22 cellular contexts compared by ENCODE assay signal in genomic region chr3:59658236-59658635, GRCh38.
DNase-seq lines count a peak whose midpoint lies in the region; ATAC-seq and TF ChIP-seq lines count a peak whose summit lies in the region.
"Had no signal": no experiment of that assay in that cellular context is flagged by ENCODE, and none has a peak within 500 bp of the region (broad histone marks: within the 10 kb centered on the region; RNA-seq: fewer than 3 reads in every experiment).

No MANE protein-coding gene starts in this region.

- peak overlapping the region; percentile 5 for H3K27ac Mint-ChIP-seq in activated CD4-positive, alpha-beta T cell treated with anti-CD3 and anti-CD28 coated beads, Interleukin-2, amount 10 ng/mL, durations not matched to agents 7 days and 5 days
- H3K27ac Mint-ChIP-seq in osteocyte (ENCODE audit: unreplicated experiment) (no peak overlapping the region), T-helper 17 cell (no peak overlapping the region)
- H3K27ac Mint-ChIP-seq: B cell; CD4-positive, CD25-positive, alpha-beta regulatory T cell; CD8-positive, alpha-beta memory T cell had no signal

- no peak overlapping the region for H3K27ac ChIP-seq in breast epithelium
- H3K27ac ChIP-seq: 22Rv1, BLaER1, C4-2B, GM23248 had no signal

- TF ChIP-seq CTCF in osteocyte (IDR thresholded peaks at IDR 0.05) (no peak), breast epithelium (IDR thresholded peaks at IDR 0.05) (no peak)

- H3K4me3 ChIP-seq in breast epithelium: no peak overlapping the region
- H3K4me3 ChIP-seq: BLaER1, GM12878, GM23248 had no signal

- H3K9me3 ChIP-seq in T-helper 17 cell (ENCODE audit: control insufficient read depth, low read length, poor library complexity, severe bottlenecking) (no peaks in the 10 kb centered on the region), breast epithelium (no peaks in the 10 kb centered on the region)

- H3K4me3 Mint-ChIP-seq in activated CD4-positive, alpha-beta T cell treated with anti-CD3 and anti-CD28 coated beads, Interleukin-2, amount 10 ng/mL, durations not matched to agents 7 days and 5 days: no peak overlapping the region
- no peak overlapping the region for H3K4me3 Mint-ChIP-seq in osteocyte (ENCODE audit: unreplicated experiment)
- no peak overlapping the region for H3K4me3 Mint-ChIP-seq in T-helper 17 cell
- H3K4me3 Mint-ChIP-seq: B cell; CD4-positive, CD25-positive, alpha-beta regulatory T cell; CD8-positive, alpha-beta memory T cell had no signal

- POLR2A ChIA-PET in activated CD4-positive, alpha-beta T cell treated with anti-CD3 and anti-CD28 coated beads, Interleukin-2, amount 10 ng/mL, durations not matched to agents 7 days and 5 days (lab: Charles Lee): no interaction called here

- H3K36me3 Mint-ChIP-seq in activated CD4-positive, alpha-beta T cell treated with anti-CD3 and anti-CD28 coated beads, Interleukin-2, amount 10 ng/mL, durations not matched to agents 7 days and 5 days (ENCODE audit: low read depth): no peaks in the 10 kb centered on the region
- no peaks in the 10 kb centered on the region for H3K36me3 Mint-ChIP-seq in osteocyte (ENCODE audit: unreplicated experiment)
- H3K36me3 Mint-ChIP-seq in T-helper 17 cell (ENCODE audit: low read depth): no peaks in the 10 kb centered on the region
- H3K36me3 Mint-ChIP-seq: CD8-positive, alpha-beta memory T cell had no signal

- DNase-seq in activated CD4-positive, alpha-beta T cell treated with anti-CD3 and anti-CD28 coated beads, Interleukin-2, amount 10 ng/mL, durations not matched to agents 7 days and 5 days: no peak
- no peak for DNase-seq in activated CD4-positive, alpha-beta T cell treated with anti-CD3 and anti-CD28 coated beads, Interleukin-2, amount 50 U/mL, for 1 hour
- DNase-seq in left kidney (ENCODE audit: low read depth, low spot score): peak; percentile 6
- peak; percentile 38 for DNase-seq in osteocyte (ENCODE audit: extremely low spot score, unreplicated experiment)
- no peak for DNase-seq in NCI-H446 (lab: John Stamatoyannopoulos, UW)
- no peak for DNase-seq in T-helper 17 cell
- no peak for DNase-seq in breast epithelium (ENCODE audit: low spot score in 2 of 2)
- DNase-seq: CD4-positive, CD25-positive, alpha-beta regulatory T cell; CD8-positive, alpha-beta memory T cell; DMS 273 treated with DMSO at 0.1 percent for 48 hours; DMS79; EL; GDM1; GM23248; H7; HCEC 1CT had no signal

- intact Hi-C loops in breast epithelium (cut with DNase I; ENCODE audit: low total_unique reads): no loop called here

- no peak for TF ChIP-seq POLR2A in breast epithelium (IDR thresholded peaks at IDR 0.05)

- no peaks in the 10 kb centered on the region for H3K27me3 ChIP-seq in breast epithelium
- H3K27me3 ChIP-seq: BLaER1 had no signal

- H3K4me1 Mint-ChIP-seq in activated CD4-positive, alpha-beta T cell treated with anti-CD3 and anti-CD28 coated beads, Interleukin-2, amount 10 ng/mL, durations not matched to agents 7 days and 5 days: no peaks in the 10 kb centered on the region
- H3K4me1 Mint-ChIP-seq in osteocyte (ENCODE audit: unreplicated experiment): no peaks in the 10 kb centered on the region
- H3K4me1 Mint-ChIP-seq in T-helper 17 cell: no peaks in the 10 kb centered on the region
- H3K4me1 Mint-ChIP-seq: B cell; CD4-positive, CD25-positive, alpha-beta regulatory T cell; CD8-positive, alpha-beta memory T cell had no signal

- no peaks in the 10 kb centered on the region for H3K9me3 Mint-ChIP-seq in activated CD4-positive, alpha-beta T cell treated with anti-CD3 and anti-CD28 coated beads, Interleukin-2, amount 10 ng/mL, durations not matched to agents 7 days and 5 days
- H3K9me3 Mint-ChIP-seq in osteocyte (ENCODE audit: unreplicated experiment): peaks cover 6% of the 10 kb centered on the region
- H3K9me3 Mint-ChIP-seq: CD8-positive, alpha-beta memory T cell had no signal

- ATAC-seq in HG03565 (IDR thresholded peaks at IDR 0.05; ENCODE audit: unreplicated experiment) (no peak), T-helper 17 cell (no peak)
- ATAC-seq: GM12878 had no signal

- peaks cover 0 to 12% of the 10 kb centered on the region in 2 donors for H3K4me1 ChIP-seq in breast epithelium

- H3K27me3 Mint-ChIP-seq in activated CD4-positive, alpha-beta T cell treated with anti-CD3 and anti-CD28 coated beads, Interleukin-2, amount 10 ng/mL, durations not matched to agents 7 days and 5 days: peaks cover 2% of the 10 kb centered on the region
- no peaks in the 10 kb centered on the region for H3K27me3 Mint-ChIP-seq in osteocyte (ENCODE audit: unreplicated experiment)
- peaks cover 4% of the 10 kb centered on the region for H3K27me3 Mint-ChIP-seq in T-helper 17 cell

- H3K36me3 ChIP-seq in breast epithelium: no peaks in the 10 kb centered on the region
- H3K36me3 ChIP-seq: BLaER1 had no signal

- CTCF ChIA-PET in activated CD4-positive, alpha-beta T cell treated with anti-CD3 and anti-CD28 coated beads, Interleukin-2, amount 10 ng/mL, durations not matched to agents 7 days and 5 days (lab: Charles Lee): no interaction called here

Comparison
In these comparisons a context has a peak if more than half of its experiments do, and no peak if none do; other contexts are left out.
1. DNase-seq: peak in left kidney (single experiment) and osteocyte (single experiment); none in activated CD4-positive, alpha-beta T cell treated with anti-CD3 and anti-CD28 coated beads, Interleukin-2, amount 10 ng/mL, durations not matched to agents 7 days and 5 days (single experiment), activated CD4-positive, alpha-beta T cell treated with anti-CD3 and anti-CD28 coated beads, Interleukin-2, amount 50 U/mL, for 1 hour (single experiment), NCI-H446 (0 of 2), T-helper 17 cell (0 of 3) and breast epithelium (0 of 2).